In the genomic region with DNA sequence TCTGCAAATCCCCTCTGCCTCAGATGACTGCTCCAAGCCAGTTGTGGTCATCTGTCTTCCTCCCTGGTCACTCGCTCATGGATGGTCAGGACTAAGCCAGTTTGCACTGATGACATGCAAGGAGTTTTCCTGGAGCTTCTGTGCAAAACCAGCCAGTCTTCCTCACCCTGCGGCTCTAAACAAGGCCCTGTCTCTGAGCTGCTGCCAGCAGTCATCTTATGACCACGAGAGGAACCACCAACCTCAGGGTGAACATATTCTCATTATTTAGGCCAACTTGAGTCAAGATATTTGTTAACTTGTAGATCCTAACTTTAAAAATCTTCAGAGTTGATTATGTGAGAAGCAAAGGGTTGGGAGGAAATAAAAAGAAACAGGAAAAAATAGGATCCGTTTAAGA, we compare ENCODE assay signal across 1 cellular context.
TF ChIP-seq lines count a peak whose summit lies in the region.

No MANE protein-coding gene starts in this region.

TF ChIP-seq in GM12878, 131 proteins besides CTCF, POLR2A, EP300 and RAD21:
- TF ChIP-seq EED (IDR thresholded peaks at IDR 0.05; ENCODE audit: low read depth) (0 out of 2 replicates have a peak, but pooled peaks have one; percentile 14), BCL3 (IDR thresholded peaks at IDR 0.05; ENCODE audit: borderline replicate concordance, insufficient read depth, low read depth, low read length, poor library complexity, severe bottlenecking) (no peak), FOXK2 (IDR thresholded peaks at IDR 0.05) (no peak), PAX5 (IDR thresholded peaks at IDR 0.05; ENCODE audit: borderline replicate concordance, low read depth, low read length) (0 out of 2 replicates have a peak, but pooled peaks have one; percentile 15), STAT3 (IDR thresholded peaks at IDR 0.05; ENCODE audit: low read depth, low read length) (no peak), RUNX3 (IDR thresholded peaks at IDR 0.05; ENCODE audit: low read length) (peak; percentile 71), IKZF2 (IDR thresholded peaks at IDR 0.05) (peak; percentile 9 to 25; a peak in 2 of 4 replicates)
TF ChIP-seq in GM12878: peak in this region for 4.
